19 cellular contexts compared by ENCODE assay signal in the genomic region with DNA sequence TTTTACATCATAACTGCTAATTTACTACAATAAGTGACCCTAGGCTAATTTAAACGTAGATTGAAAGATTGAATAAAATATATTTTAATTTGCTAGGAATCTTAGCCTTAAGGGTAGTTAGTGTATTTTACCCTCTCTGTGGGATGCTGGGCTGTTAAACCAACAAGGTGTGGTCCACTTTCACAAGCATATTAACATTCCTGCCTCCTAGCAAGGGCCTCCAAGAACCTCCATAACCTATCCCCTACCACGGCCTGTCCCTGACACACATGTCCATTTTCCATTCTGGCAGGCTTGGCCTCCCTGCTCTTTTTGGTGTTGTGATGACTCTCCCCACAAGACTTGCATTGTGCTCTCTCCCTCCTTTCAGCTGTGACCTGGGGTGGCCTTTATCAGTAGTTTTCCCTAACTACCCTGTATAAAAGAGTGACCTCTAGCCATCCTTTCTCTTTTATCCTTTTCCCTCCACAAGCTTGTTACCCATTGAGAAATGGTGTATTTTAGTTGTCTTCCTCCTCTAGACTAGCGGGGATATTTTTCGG.
A peak's percentile ranks its signal among the peaks of the same experiment; 100 is the strongest.
DNase-seq lines count a peak whose midpoint lies in the region; ATAC-seq and TF ChIP-seq lines count a peak whose summit lies in the region.
"Had no signal": no experiment of that assay in that cellular context is flagged by ENCODE, and none has a peak within 500 bp of the region (broad histone marks: within the 10 kb centered on the region; RNA-seq: fewer than 3 reads in every experiment).

No MANE protein-coding gene starts in this region.

- no peak for TF ChIP-seq POLR2A in breast epithelium (IDR thresholded peaks at IDR 0.05)

- H3K4me3 ChIP-seq in breast epithelium, result no peak overlapping the region
- H3K4me3 ChIP-seq in lower lobe of right lung, result no peak overlapping the region
- H3K4me3 ChIP-seq: A549, GM12878, Peyer's patch, uterus had no signal

- no peak for ATAC-seq in T-helper 17 cell
- ATAC-seq in lower lobe of right lung, result peak; percentile 64 to 72
- ATAC-seq in foreskin keratinocyte, result no peak
- ATAC-seq: A549, GM12878 had no signal

- no peaks in the 10 kb centered on the region for H3K36me3 ChIP-seq in breast epithelium
- peaks cover 15% of the 10 kb centered on the region for H3K36me3 ChIP-seq in lower lobe of right lung
- H3K36me3 ChIP-seq: uterus had no signal

- H3K27me3 ChIP-seq in breast epithelium, result no peaks in the 10 kb centered on the region
- H3K27me3 ChIP-seq in lower lobe of right lung (ENCODE audit: low read depth), result no peaks in the 10 kb centered on the region
- no peaks in the 10 kb centered on the region for H3K27me3 ChIP-seq in foreskin keratinocyte
- H3K27me3 ChIP-seq: neutrophil, Peyer's patch, uterus had no signal

- peak overlapping the region; percentile 10 to 30 for H3K27ac ChIP-seq in breast epithelium
- peak overlapping the region; percentile 1 for H3K27ac ChIP-seq in lower lobe of right lung
- no peak overlapping the region for H3K27ac ChIP-seq in foreskin keratinocyte
- H3K27ac ChIP-seq: A549, Peyer's patch, uterus had no signal

- CTCF ChIA-PET in MCF 10A (lab: Yijun Ruan, JAX), result no interaction called here

- H3K27ac Mint-ChIP-seq in MCF 10A (ENCODE audit: low read depth, unreplicated experiment), result no peak overlapping the region
- peak overlapping the region; percentile 99 for H3K27ac Mint-ChIP-seq in T-helper 17 cell
- H3K27ac Mint-ChIP-seq in type B pancreatic cell, result peak overlapping the region; percentile 15
- H3K27ac Mint-ChIP-seq: T-helper 2 cell treated with Interferon-gamma antibody and Interleukin-4, amounts not matched to agents 5 μg/mL and 100 μg/mL, for 36 hours had no signal

- no TSS peak for BruUV-seq in MCF 10A (replicated peaks; lab: Mats Ljungman, UMichigan)

- no peak overlapping the region for H3K4me3 Mint-ChIP-seq in MCF 10A (ENCODE audit: unreplicated experiment)
- H3K4me3 Mint-ChIP-seq in T-helper 17 cell, result no peak overlapping the region
- no peak overlapping the region for H3K4me3 Mint-ChIP-seq in type B pancreatic cell
- H3K4me3 Mint-ChIP-seq: activated CD4-positive, alpha-beta memory T cell treated with anti-CD3 and anti-CD28 coated beads for 36 hours; T-helper 2 cell treated with Interferon-gamma antibody and Interleukin-4, amounts not matched to agents 5 μg/mL and 100 μg/mL, for 36 hours had no signal

- H3K9me3 Mint-ChIP-seq in MCF 10A (ENCODE audit: unreplicated experiment) (no peaks in the 10 kb centered on the region), type B pancreatic cell (no peaks in the 10 kb centered on the region)
- H3K9me3 Mint-ChIP-seq: activated CD4-positive, alpha-beta memory T cell treated with anti-CD3 and anti-CD28 coated beads for 36 hours; T-helper 2 cell treated with Interferon-gamma antibody and Interleukin-4, amounts not matched to agents 5 μg/mL and 100 μg/mL, for 36 hours had no signal

- H3K4me1 Mint-ChIP-seq in MCF 10A (ENCODE audit: insufficient read depth, unreplicated experiment) (peaks cover 25% of the 10 kb centered on the region), T-helper 17 cell (peaks cover 41% of the 10 kb centered on the region), type B pancreatic cell (ENCODE audit: unreplicated experiment) (peaks cover 24% of the 10 kb centered on the region)

- H3K4me1 ChIP-seq in breast epithelium (peaks cover 4 to 10% of the 10 kb centered on the region in 2 donors), lower lobe of right lung (peaks cover 48% of the 10 kb centered on the region), foreskin keratinocyte (peaks cover 22% of the 10 kb centered on the region)

- no peak for DNase-seq in breast epithelium (ENCODE audit: low spot score in 2 of 2)
- DNase-seq in MCF 10A (ENCODE audit: unreplicated experiment), result no peak
- DNase-seq in T-helper 17 cell, result no peak
- DNase-seq in lower lobe of right lung, result no peak
- DNase-seq in type B pancreatic cell (ENCODE audit: extremely low spot score, unreplicated experiment), result no peak
- no peak for DNase-seq in NCI-H446 treated with DMSO at 0.1 percent for 48 hours (lab: John Stamatoyannopoulos, UW)
- no peak for DNase-seq in COLO668 (lab: John Stamatoyannopoulos, UW; ENCODE audit: unreplicated experiment)
- no peak for DNase-seq in foreskin keratinocyte
- DNase-seq: activated CD4-positive, alpha-beta memory T cell treated with anti-CD3 and anti-CD28 coated beads for 36 hours; DMS53; NCI-H1048; NCI-H2029; NK-92 treated with Interleukin-12 subunit alpha and Interleukin-12 subunit beta, amount 100 ng/mL, for 24 hours; Peyer's patch; uterus had no signal

- POLR2A ChIA-PET in MCF 10A (lab: Yijun Ruan, JAX), result interaction anchor here (1.1 to 1.7 kb wide), 2 partner anchors 8 to 172 kb away, joined by 3 to 7 read pairs; no protein-coding TSS in a partner anchor

- H3K36me3 Mint-ChIP-seq in MCF 10A (ENCODE audit: insufficient read depth, unreplicated experiment) (peaks cover 49% of the 10 kb centered on the region), T-helper 17 cell (ENCODE audit: low read depth) (peaks cover 8% of the 10 kb centered on the region), type B pancreatic cell (peaks cover 12% of the 10 kb centered on the region)

- H3K27me3 Mint-ChIP-seq in MCF 10A (ENCODE audit: insufficient read depth, unreplicated experiment) (no peaks in the 10 kb centered on the region), T-helper 17 cell (no peaks in the 10 kb centered on the region), type B pancreatic cell (no peaks in the 10 kb centered on the region)
- H3K27me3 Mint-ChIP-seq: activated CD4-positive, alpha-beta memory T cell treated with anti-CD3 and anti-CD28 coated beads for 36 hours had no signal

- H3K9me3 ChIP-seq in breast epithelium (no peaks in the 10 kb centered on the region), T-helper 17 cell (ENCODE audit: control insufficient read depth, low read length, poor library complexity, severe bottlenecking) (no peaks in the 10 kb centered on the region), lower lobe of right lung (no peaks in the 10 kb centered on the region)
- H3K9me3 ChIP-seq: A549, neutrophil, Peyer's patch, uterus had no signal

- intact Hi-C loops in breast epithelium (cut with DNase I; ENCODE audit: low total_unique reads) (no loop called here), MCF 10A (cut with micrococcal nuclease) (no loop called here), lower lobe of right lung (cut with DNase I) (no loop called here)

- no peak for TF ChIP-seq CTCF in breast epithelium (IDR thresholded peaks at IDR 0.05)
- no peak for TF ChIP-seq CTCF in MCF 10A (IDR thresholded peaks at IDR 0.05; ENCODE audit: unreplicated experiment)
- no peak for TF ChIP-seq CTCF in lower lobe of right lung (IDR thresholded peaks at IDR 0.05)
- no peak for TF ChIP-seq CTCF in type B pancreatic cell (conservative IDR thresholded peaks at IDR 0.05)
- no peak for TF ChIP-seq CTCF in foreskin keratinocyte (conservative IDR thresholded peaks at IDR 0.05)

Comparison
In these comparisons a context has a peak if more than half of its experiments do, and no peak if none do; other contexts are left out.
1. ATAC-seq: peak in lower lobe of right lung (2 of 2); none in T-helper 17 cell (single experiment) and foreskin keratinocyte (single experiment).